ENCODE assay signal across 24 cellular contexts in the genomic region with DNA sequence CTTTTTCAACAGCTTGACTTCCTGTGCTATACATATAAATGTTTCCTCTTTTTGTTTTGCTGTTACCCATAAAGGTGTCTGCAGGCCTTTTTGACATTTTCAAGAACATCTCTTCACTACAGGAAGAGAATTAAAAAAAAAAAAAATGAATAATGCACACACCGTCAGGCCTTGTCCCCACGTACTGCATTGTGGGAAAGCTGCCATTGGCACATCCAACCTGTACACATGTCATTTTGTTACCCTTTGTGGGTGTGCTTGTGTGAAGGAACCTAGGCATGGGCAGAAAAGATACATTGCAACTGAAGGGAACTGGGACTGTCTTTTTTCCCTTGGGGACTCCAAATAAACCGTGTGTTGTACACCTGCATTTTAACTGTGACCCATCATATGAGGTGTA. TPM values are rescaled to one million over a fixed set of nuclear protein-coding genes. Genes with fewer than 3 reads are reported as not detected.
DNase-seq lines count a peak whose midpoint lies in the region; FAIRE-seq and TF ChIP-seq lines count a peak whose summit lies in the region.
"Had no signal": no experiment of that assay in that cellular context is flagged by ENCODE, and none has a peak within 500 bp of the region (broad histone marks: within the 10 kb centered on the region; RNA-seq: fewer than 3 reads in every experiment).

No MANE protein-coding gene starts in this region.

- POLR2A ChIA-PET in PC-9 (lab: Charles Lee; ENCODE audit: unreplicated experiment) = no interaction called here

- TF ChIP-seq POLR2A in Peyer's patch (IDR thresholded peaks at IDR 0.05) = no peak

- CTCF ChIA-PET in PC-9 (lab: Charles Lee) = no interaction called here

- H3K9ac ChIP-seq in endodermal cell (ENCODE audit: extremely low read depth, low read length, poor library complexity, severe bottlenecking) = no peak overlapping the region

- H3F3A ChIP-seq in PC-9 (ENCODE audit: insufficient read depth, low read depth) = no peaks in the 10 kb centered on the region

- H3K9me3 ChIP-seq in endodermal cell (ENCODE audit: control insufficient read depth, low read length) = peaks cover 23% of the 10 kb centered on the region
- no peaks in the 10 kb centered on the region for H3K9me3 ChIP-seq in PC-9 (ENCODE audit: insufficient read depth, low read depth)
- H3K9me3 ChIP-seq in Peyer's patch = no peaks in the 10 kb centered on the region

- no TSS peak for BruUV-seq in PC-9 (replicated peaks; lab: Mats Ljungman, UMichigan)

- H3K9me3 Mint-ChIP-seq in endodermal cell = peaks cover 18% of the 10 kb centered on the region
- H3K9me3 Mint-ChIP-seq: CD8-positive, alpha-beta memory T cell had no signal

- peak; percentile 23 for FAIRE-seq in GM19239 (lab: Jason Lieb, UNC)
- FAIRE-seq: HTR-8/SVneo, K562 had no signal

- H3K36me3 Mint-ChIP-seq in endodermal cell (ENCODE audit: low read depth) = peaks cover 5% of the 10 kb centered on the region
- H3K36me3 Mint-ChIP-seq: CD14-positive monocyte; CD8-positive, alpha-beta memory T cell had no signal

- H3K4me1 Mint-ChIP-seq in endodermal cell = no peaks in the 10 kb centered on the region
- H3K4me1 Mint-ChIP-seq: CD8-positive, alpha-beta memory T cell; T-helper 17 cell had no signal

- no peak overlapping the region for H3K27ac Mint-ChIP-seq in endodermal cell
- H3K27ac Mint-ChIP-seq: CD14-positive monocyte; CD8-positive, alpha-beta memory T cell; T-helper 17 cell had no signal

- no peak overlapping the region for H3K4me2 ChIP-seq in PC-9

- H3K27ac ChIP-seq in endodermal cell (ENCODE audit: low read depth, low read length) (no peak overlapping the region), PC-9 (no peak overlapping the region), Peyer's patch (no peak overlapping the region)

- no peak for TF ChIP-seq CTCF in endodermal cell (conservative IDR thresholded peaks at IDR 0.05)
- no peak for TF ChIP-seq CTCF in PC-9 (conservative IDR thresholded peaks at IDR 0.05)
- TF ChIP-seq CTCF in Peyer's patch (IDR thresholded peaks at IDR 0.05) = no peak

- H3K4me1 ChIP-seq in endodermal cell (ENCODE audit: control insufficient read depth, insufficient read depth, low read length) = no peaks in the 10 kb centered on the region
- H3K4me1 ChIP-seq in PC-9 (replicated peaks; ENCODE audit: insufficient read depth) = peaks cover 8% of the 10 kb centered on the region
- H3K4me1 ChIP-seq in Peyer's patch = peaks cover 0 to 13% (median 0%) of the 10 kb centered on the region in 4 donors

- intact Hi-C loops in PC-9 (cut with micrococcal nuclease; ENCODE audit: unreplicated experiment) = no loop called here

- no peaks in the 10 kb centered on the region for H3K9me2 ChIP-seq in PC-9 (ENCODE audit: insufficient read depth)

- no peak for DNase-seq in GM19239 (ENCODE audit: insufficient read length, low spot score)
- peak; percentile 36 for DNase-seq in NOMO-1 treated with DMSO at 0.1 percent for 48 hours (lab: John Stamatoyannopoulos, UW; ENCODE audit: unreplicated experiment)
- DNase-seq in endodermal cell = peak; percentile 9
- DNase-seq in cerebellar nuclear complex (lab: John Stamatoyannopoulos, UW) = no peak
- no peak for DNase-seq in PC-9
- DNase-seq in Peyer's patch = no peak
- no peak for DNase-seq in NCI-H2029 treated with DMSO at 0.1 percent for 48 hours (lab: John Stamatoyannopoulos, UW)
- DNase-seq: CD8-positive, alpha-beta memory T cell; DMS79 treated with DMSO at 0.1 percent for 48 hours; H7; MM.1S; NCI-H1048; NCI-H1417; NCI-H1694; NCI-H2081 treated with DMSO at 0.1 percent for 48 hours; NCI-H2171; NCI-H226; NCI-H510A; NCI-H69; SHP77 treated with DMSO at 0.1 percent for 48 hours; T-helper 17 cell had no signal

- H3K36me3 ChIP-seq in endodermal cell (ENCODE audit: control insufficient read depth, insufficient read depth, low read length) = no peaks in the 10 kb centered on the region
- no peaks in the 10 kb centered on the region for H3K36me3 ChIP-seq in PC-9 (ENCODE audit: low read depth)
- H3K36me3 ChIP-seq in Peyer's patch = no peaks in the 10 kb centered on the region

- H3K79me2 ChIP-seq in PC-9 (ENCODE audit: low read depth) = no peaks in the 10 kb centered on the region

- no peaks in the 10 kb centered on the region for H4K20me1 ChIP-seq in PC-9 (ENCODE audit: insufficient read depth)

- H3K27me3 ChIP-seq in endodermal cell (ENCODE audit: control insufficient read depth, insufficient read depth, low read length, poor library complexity, severe bottlenecking) (no peaks in the 10 kb centered on the region), PC-9 (ENCODE audit: insufficient read depth, low read depth) (no peaks in the 10 kb centered on the region), Peyer's patch (no peaks in the 10 kb centered on the region)

- H3K27me3 Mint-ChIP-seq in endodermal cell (ENCODE audit: insufficient read depth) = no peaks in the 10 kb centered on the region

- H3K4me3 ChIP-seq in endodermal cell (ENCODE audit: low read length) (no peak overlapping the region), PC-9 (no peak overlapping the region), Peyer's patch (no peak overlapping the region)
- H3K4me3 ChIP-seq: K562 had no signal

- 92 to 93% methylated on average over 2 to 3 of the region's 3 CpGs for WGBS in endodermal cell (ENCODE audit: insufficient coverage in 1 of 2, insufficient read length in 1 of 2), 2 experiments

- H3K4me3 Mint-ChIP-seq in endodermal cell = no peak overlapping the region
- H3K4me3 Mint-ChIP-seq: CD14-positive monocyte; CD8-positive, alpha-beta memory T cell; T-helper 17 cell had no signal

- H2AFZ ChIP-seq in PC-9 = no peak overlapping the region

RNA-seq across cellular contexts. Expression of gene TMEM37, which starts 16.8 kb away (rescaled TPM):
- total RNA-seq in endodermal cell (10 to 100 TPM; 12.0 to 16.2 TPM), PC-9 (2021) (1.2 TPM in 2 replicates), Peyer's patch (100 to 1,000 TPM in 3 of 4 donors, 10 to 100 TPM in 1; 17.3 to 542 (median 214) TPM)
- polyA plus RNA-seq in endodermal cell (2013, experiment 1 of 2) = 4.8 TPM
- 3.5 TPM for polyA plus RNA-seq in endodermal cell (2013, experiment 2 of 2)
- total RNA-seq: CD8-positive, alpha-beta memory T cell; T-helper 17 cell had no signal
- polyA plus RNA-seq: CD14-positive monocyte; CD8-positive, alpha-beta memory T cell had no signal

RNA-seq across cellular contexts. Expression of gene DBI, which starts 48.1 kb away (rescaled TPM):
- total RNA-seq in endodermal cell (100 to 1,000 TPM; 138 to 178 TPM), PC-9 (2021) (128 and 265 TPM in 2 replicates), Peyer's patch (100 to 1,000 TPM; 121 to 237 (median 194) TPM)
- polyA plus RNA-seq in endodermal cell (2013, experiment 1 of 2) = 244 TPM
- 262 TPM for polyA plus RNA-seq in endodermal cell (2013, experiment 2 of 2)

RNA-seq across cellular contexts. Expression of gene C2orf76, which starts 48.3 kb away (rescaled TPM):
- total RNA-seq in endodermal cell = 10 to 100 TPM; 10.7 to 10.9 TPM
- 18.0 TPM for polyA plus RNA-seq in endodermal cell (2013, experiment 1 of 2)
- 17.2 TPM for polyA plus RNA-seq in endodermal cell (2013, experiment 2 of 2)
- 11.5 and 12.7 TPM in 2 replicates for total RNA-seq in PC-9 (2021)
- 1 to 10 TPM in 2 of 4 donors, not detected in 2; 1.6 to 2.9 TPM for total RNA-seq in Peyer's patch

Comparison
In these comparisons a context has a peak if more than half of its experiments do, and no peak if none do; other contexts are left out.
1. DNase-seq: peak in NOMO-1 treated with DMSO at 0.1 percent for 48 hours (single experiment) and endodermal cell (single experiment); none in GM19239 (single experiment), cerebellar nuclear complex (0 of 2), PC-9 (0 of 2), Peyer's patch (0 of 3) and NCI-H2029 treated with DMSO at 0.1 percent for 48 hours (single experiment).